In the genomic region with DNA sequence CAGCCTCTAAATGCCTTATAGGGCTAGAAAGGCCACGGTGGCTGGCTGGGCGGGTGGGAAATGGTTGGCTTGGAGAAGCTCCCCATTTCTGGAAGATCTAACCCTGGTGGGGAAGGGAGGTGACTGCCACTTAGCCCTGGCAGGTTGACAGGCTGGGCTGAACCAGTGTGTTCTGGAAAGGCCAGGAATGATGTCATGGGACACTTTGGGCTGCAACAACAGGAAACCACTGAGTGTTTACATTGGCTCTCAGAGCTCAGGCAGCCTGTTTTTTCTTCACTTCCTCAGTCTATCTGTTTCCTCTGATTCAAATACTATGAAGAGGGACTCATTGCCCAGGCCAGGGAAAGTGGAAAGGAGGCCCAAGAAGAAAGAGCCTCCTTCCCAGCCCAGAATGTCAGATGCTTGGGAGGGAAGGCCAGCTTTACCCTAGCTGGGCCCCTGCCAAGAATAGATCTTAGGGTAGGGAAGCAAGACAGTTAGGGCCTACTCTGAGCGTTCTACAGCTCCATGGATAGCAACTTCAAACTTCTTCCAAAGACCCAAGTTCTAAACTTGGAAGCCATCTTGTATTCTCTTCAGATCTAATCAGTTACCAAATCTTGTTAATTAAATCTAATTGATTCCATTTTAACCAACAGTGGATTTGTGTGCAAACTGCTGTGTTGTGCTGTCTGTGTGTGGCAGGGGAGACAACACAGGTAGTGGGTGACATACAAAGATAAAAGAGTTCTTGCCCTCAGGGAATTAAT, we compare ENCODE assay signal across 1 cellular context.
TF ChIP-seq lines count a peak whose summit lies in the region.

No MANE protein-coding gene starts in this region.

TF ChIP-seq in HEK293, 187 proteins besides CTCF, POLR2A, EP300 and RAD21 (continued from another document):
- TF ChIP-seq, protein P1, sequence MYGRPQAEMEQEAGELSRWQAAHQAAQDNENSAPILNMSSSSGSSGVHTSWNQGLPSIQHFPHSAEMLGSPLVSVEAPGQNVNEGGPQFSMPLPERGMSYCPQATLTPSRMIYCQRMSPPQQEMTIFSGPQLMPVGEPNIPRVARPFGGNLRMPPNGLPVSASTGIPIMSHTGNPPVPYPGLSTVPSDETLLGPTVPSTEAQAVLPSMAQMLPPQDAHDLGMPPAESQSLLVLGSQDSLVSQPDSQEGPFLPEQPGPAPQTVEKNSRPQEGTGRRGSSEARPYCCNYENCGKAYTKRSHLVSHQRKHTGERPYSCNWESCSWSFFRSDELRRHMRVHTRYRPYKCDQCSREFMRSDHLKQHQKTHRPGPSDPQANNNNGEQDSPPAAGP (tag by site-specific recombination; IDR thresholded peaks at IDR 0.05), result peak; percentile 42; the same call in 1 of the 2 replicates
- TF ChIP-seq ZNF274 (IDR thresholded peaks at IDR 0.05; ENCODE audit: low read length), result no peak
- no peak for TF ChIP-seq ZNF274 (tag by site-specific recombination; IDR thresholded peaks at IDR 0.05; ENCODE audit: borderline replicate concordance)
